Comparison of ENCODE assay signal across 1 cellular context in the genomic region with DNA sequence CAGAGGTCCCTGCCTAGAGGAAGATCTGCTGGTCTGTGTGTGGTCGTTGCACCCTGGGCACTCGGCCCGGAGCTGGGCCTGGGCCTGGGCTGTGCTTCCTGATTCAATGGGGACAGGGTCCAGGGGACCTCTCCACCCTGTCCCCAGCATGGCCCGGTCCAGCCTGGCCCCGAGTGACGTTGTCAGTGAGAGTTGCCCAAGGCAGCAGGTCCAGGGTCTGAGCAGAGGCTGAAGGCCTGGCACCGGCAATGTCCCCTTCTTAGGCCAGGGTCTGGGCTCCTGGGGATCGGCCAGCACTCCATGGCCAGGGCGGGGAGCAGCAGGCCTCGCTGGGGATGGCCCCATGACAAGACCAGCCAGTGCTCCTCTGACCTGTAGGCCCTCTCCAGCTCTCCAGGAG.
TF ChIP-seq lines count a peak whose summit lies in the region.

No MANE protein-coding gene starts in this region.

TF ChIP-seq in IMR-90, 13 proteins besides CTCF, POLR2A, EP300 and RAD21:
- TF ChIP-seq CHD1 (IDR thresholded peaks at IDR 0.05; ENCODE audit: low read depth, low read length) = no peak
- TF ChIP-seq, protein P1, sequence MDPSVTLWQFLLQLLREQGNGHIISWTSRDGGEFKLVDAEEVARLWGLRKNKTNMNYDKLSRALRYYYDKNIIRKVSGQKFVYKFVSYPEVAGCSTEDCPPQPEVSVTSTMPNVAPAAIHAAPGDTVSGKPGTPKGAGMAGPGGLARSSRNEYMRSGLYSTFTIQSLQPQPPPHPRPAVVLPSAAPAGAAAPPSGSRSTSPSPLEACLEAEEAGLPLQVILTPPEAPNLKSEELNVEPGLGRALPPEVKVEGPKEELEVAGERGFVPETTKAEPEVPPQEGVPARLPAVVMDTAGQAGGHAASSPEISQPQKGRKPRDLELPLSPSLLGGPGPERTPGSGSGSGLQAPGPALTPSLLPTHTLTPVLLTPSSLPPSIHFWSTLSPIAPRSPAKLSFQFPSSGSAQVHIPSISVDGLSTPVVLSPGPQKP (IDR thresholded peaks at IDR 0.05; ENCODE audit: borderline replicate concordance, low read depth, low read length) = no peak
- TF ChIP-seq NFE2L2 (IDR thresholded peaks at IDR 0.05; ENCODE audit: low read depth, low read length) = no peak
- TF ChIP-seq CEBPB (IDR thresholded peaks at IDR 0.05; ENCODE audit: low read depth, low read length) = no peak
- no peak for TF ChIP-seq SMC3 (IDR thresholded peaks at IDR 0.05; ENCODE audit: low read depth, low read length)
- TF ChIP-seq MAZ (IDR thresholded peaks at IDR 0.05; ENCODE audit: borderline replicate concordance, low read depth, low read length) = no peak
- no peak for TF ChIP-seq RFX5 (IDR thresholded peaks at IDR 0.05; ENCODE audit: low read depth, low read length)
- no peak for TF ChIP-seq BHLHE40 (IDR thresholded peaks at IDR 0.05; ENCODE audit: low read depth, low read length)
- TF ChIP-seq MXI1 (IDR thresholded peaks at IDR 0.05; ENCODE audit: borderline replicate concordance, low read depth, low read length) = no peak
- TF ChIP-seq MAFK (IDR thresholded peaks at IDR 0.05; ENCODE audit: low read depth, low read length) = no peak
- TF ChIP-seq RCOR1 (IDR thresholded peaks at IDR 0.05; ENCODE audit: insufficient replicate concordance, low read length) = no peak
- TF ChIP-seq, protein P2, sequence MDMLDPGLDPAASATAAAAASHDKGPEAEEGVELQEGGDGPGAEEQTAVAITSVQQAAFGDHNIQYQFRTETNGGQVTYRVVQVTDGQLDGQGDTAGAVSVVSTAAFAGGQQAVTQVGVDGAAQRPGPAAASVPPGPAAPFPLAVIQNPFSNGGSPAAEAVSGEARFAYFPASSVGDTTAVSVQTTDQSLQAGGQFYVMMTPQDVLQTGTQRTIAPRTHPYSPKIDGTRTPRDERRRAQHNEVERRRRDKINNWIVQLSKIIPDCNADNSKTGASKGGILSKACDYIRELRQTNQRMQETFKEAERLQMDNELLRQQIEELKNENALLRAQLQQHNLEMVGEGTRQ (IDR thresholded peaks at IDR 0.05; ENCODE audit: low read depth, low read length) = no peak
- TF ChIP-seq FOS (IDR thresholded peaks at IDR 0.05; ENCODE audit: low read depth, low read length) = no peak
TF ChIP-seq in IMR-90: peak in this region for 0.
